8 cellular contexts compared by ENCODE assay signal in the genomic region with DNA sequence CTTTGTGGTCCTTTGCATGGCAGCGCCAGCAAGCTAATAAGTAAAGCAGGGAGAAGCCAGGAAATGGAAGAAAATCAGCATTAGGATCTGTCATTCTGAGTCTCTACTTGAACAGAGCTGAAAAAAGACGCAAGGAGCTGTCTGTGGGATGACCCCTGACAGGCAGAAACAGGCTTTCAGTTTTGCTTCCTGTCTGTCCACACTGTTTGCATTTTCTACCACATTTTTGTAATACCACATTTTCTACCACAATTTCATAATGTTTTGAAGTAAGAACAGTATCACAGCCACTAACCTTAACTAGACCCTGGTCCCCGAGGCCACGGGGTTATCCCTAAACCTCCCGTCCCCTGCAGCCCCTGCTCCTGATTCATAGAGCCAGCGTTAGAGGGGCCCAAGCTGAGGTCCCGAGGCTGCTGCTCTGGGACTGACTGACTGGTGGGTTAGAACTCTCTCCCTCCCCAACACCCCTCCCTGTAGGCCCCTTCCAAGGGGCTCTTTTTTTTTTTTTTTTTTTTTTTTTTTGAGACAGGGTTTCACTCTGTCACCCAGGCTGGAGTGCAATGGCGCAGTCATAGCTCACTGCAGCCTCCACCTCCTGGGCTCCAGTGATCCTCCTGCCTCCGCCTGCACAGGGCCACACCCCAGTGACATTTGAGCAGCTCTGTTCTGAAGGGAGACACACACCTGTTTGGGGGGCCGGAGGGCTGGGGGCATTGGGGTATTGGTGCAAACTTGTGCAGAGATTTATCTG. TPM values are rescaled to one million over a fixed set of nuclear protein-coding genes. Genes with fewer than 3 reads are reported as not detected.
A peak's percentile ranks its signal among the peaks of the same experiment; 100 is the strongest.
DNase-seq lines count a peak whose midpoint lies in the region; ATAC-seq and TF ChIP-seq lines count a peak whose summit lies in the region.

No MANE protein-coding gene starts in this region.

- H3K27ac Mint-ChIP-seq in activated CD4-positive, alpha-beta memory T cell treated with anti-CD3 and anti-CD28 coated beads, Interleukin-2, amount 10 ng/mL, durations not matched to agents 7 days and 5 days, result peak overlapping the region; percentile 72
- H3K27ac Mint-ChIP-seq in nephron, result peak overlapping the region in 2 of 3 experiments; percentile 6 to 33

- DNase-seq in AG10803 (ENCODE audit: low read depth) (peak; percentile 78), superior temporal gyrus (ENCODE audit: extremely low spot score) (no peak), NCI-H345 (lab: John Stamatoyannopoulos, UW) (no peak), iPS-NIHi7 (ENCODE audit: extremely low spot score) (no peak)
- peak; percentile 43 for DNase-seq in activated CD4-positive, alpha-beta memory T cell treated with anti-CD3 and anti-CD28 coated beads, Interleukin-2, amount 10 ng/mL, durations not matched to agents 7 days and 5 days

- H3K36me3 Mint-ChIP-seq in activated CD4-positive, alpha-beta memory T cell treated with anti-CD3 and anti-CD28 coated beads, Interleukin-2, amount 10 ng/mL, durations not matched to agents 7 days and 5 days (ENCODE audit: low read depth), result peaks cover 3% of the 10 kb centered on the region
- no peaks in the 10 kb centered on the region for H3K36me3 Mint-ChIP-seq in nephron (ENCODE audit: low read depth)

- POLR2A ChIA-PET in activated CD4-positive, alpha-beta memory T cell treated with anti-CD3 and anti-CD28 coated beads, Interleukin-2, amount 10 ng/mL, durations not matched to agents 7 days and 5 days (lab: Charles Lee), result interaction anchor here (0.8 to 1.7 kb wide), 13 partner anchors 9 to 129 kb away, joined by 3 to 5 read pairs (median 3); a partner anchor contains a TSS

- H3K27me3 Mint-ChIP-seq in activated CD4-positive, alpha-beta memory T cell treated with anti-CD3 and anti-CD28 coated beads, Interleukin-2, amount 10 ng/mL, durations not matched to agents 7 days and 5 days, result peaks cover 7% of the 10 kb centered on the region
- H3K27me3 Mint-ChIP-seq in nephron (ENCODE audit: low read depth), result peaks cover 5% of the 10 kb centered on the region

- TF ChIP-seq CTCF in AG10803 (conservative IDR thresholded peaks at IDR 0.05; ENCODE audit: low read length), result no peak
- no peak for TF ChIP-seq CTCF in nephron (IDR thresholded peaks at IDR 0.05; ENCODE audit: unreplicated experiment in 3 of 3)

- peak overlapping the region; percentile 29 for H3K4me3 Mint-ChIP-seq in activated CD4-positive, alpha-beta memory T cell treated with anti-CD3 and anti-CD28 coated beads, Interleukin-2, amount 10 ng/mL, durations not matched to agents 7 days and 5 days
- no peak overlapping the region for H3K4me3 Mint-ChIP-seq in nephron

- peaks cover 49% of the 10 kb centered on the region for H3K4me1 Mint-ChIP-seq in activated CD4-positive, alpha-beta memory T cell treated with anti-CD3 and anti-CD28 coated beads, Interleukin-2, amount 10 ng/mL, durations not matched to agents 7 days and 5 days
- H3K4me1 Mint-ChIP-seq in nephron, result peaks cover 5% of the 10 kb centered on the region

- H3K9me3 Mint-ChIP-seq in activated CD4-positive, alpha-beta memory T cell treated with anti-CD3 and anti-CD28 coated beads, Interleukin-2, amount 10 ng/mL, durations not matched to agents 7 days and 5 days, result no peaks in the 10 kb centered on the region
- no peaks in the 10 kb centered on the region for H3K9me3 Mint-ChIP-seq in nephron

- no peak overlapping the region for H3K4me3 ChIP-seq in AG10803 (ENCODE audit: low read length)

- peak; percentile 65 for ATAC-seq in GM18907 (IDR thresholded peaks at IDR 0.05; ENCODE audit: unreplicated experiment)
- peak; percentile 71 for ATAC-seq in HG03175 (IDR thresholded peaks at IDR 0.05; ENCODE audit: unreplicated experiment)

- CTCF ChIA-PET in activated CD4-positive, alpha-beta memory T cell treated with anti-CD3 and anti-CD28 coated beads, Interleukin-2, amount 10 ng/mL, durations not matched to agents 7 days and 5 days (lab: Charles Lee), result interaction anchor here (1.0 to 5.5 kb wide), 8 partner anchors 25 to 158 kb away, joined by 3 to 26 read pairs (median 4); a partner anchor contains a TSS

RNA-seq across cellular contexts. Expression of a gene that starts 4.0 kb away (rescaled TPM):
- total RNA-seq in activated CD4-positive, alpha-beta memory T cell treated with anti-CD3 and anti-CD28 coated beads, Interleukin-2, amount 10 ng/mL, durations not matched to agents 7 days and 5 days, result 1 to 10 TPM; 3.7 to 4.9 TPM

RNA-seq across cellular contexts. Expression of a gene that starts 8.1 kb away (rescaled TPM):
- total RNA-seq in activated CD4-positive, alpha-beta memory T cell treated with anti-CD3 and anti-CD28 coated beads, Interleukin-2, amount 10 ng/mL, durations not matched to agents 7 days and 5 days, result 10 to 100 TPM; 64.4 to 68.5 TPM

RNA-seq across cellular contexts. Expression of a gene that starts 17.6 kb away (rescaled TPM):
- 1 to 10 TPM in 1 of 2 experiments, under 1 TPM in 1; 0.98 to 1.0 TPM for total RNA-seq in activated CD4-positive, alpha-beta memory T cell treated with anti-CD3 and anti-CD28 coated beads, Interleukin-2, amount 10 ng/mL, durations not matched to agents 7 days and 5 days

RNA-seq across cellular contexts. Expression of a gene that starts 23.1 kb away (rescaled TPM):
- total RNA-seq in activated CD4-positive, alpha-beta memory T cell treated with anti-CD3 and anti-CD28 coated beads, Interleukin-2, amount 10 ng/mL, durations not matched to agents 7 days and 5 days, result 10 to 100 TPM; 44.2 to 45.4 TPM

RNA-seq across cellular contexts. Expression of a gene that starts 27.7 kb away (rescaled TPM):
- total RNA-seq in activated CD4-positive, alpha-beta memory T cell treated with anti-CD3 and anti-CD28 coated beads, Interleukin-2, amount 10 ng/mL, durations not matched to agents 7 days and 5 days, result 10 to 100 TPM; 55.5 to 65.9 TPM

Comparison
In these comparisons a context has a peak if more than half of its experiments do, and no peak if none do; other contexts are left out.
1. DNase-seq: peak in AG10803 (single experiment) and activated CD4-positive, alpha-beta memory T cell treated with anti-CD3 and anti-CD28 coated beads, Interleukin-2, amount 10 ng/mL, durations not matched to agents 7 days and 5 days (single experiment); none in superior temporal gyrus (single experiment), NCI-H345 (single experiment) and iPS-NIHi7 (single experiment).